16 cellular contexts compared by ENCODE assay signal in genomic region chrX:16061296-16061695, GRCh38.
DNase-seq lines count a peak whose midpoint lies in the region; ATAC-seq, FAIRE-seq and TF ChIP-seq lines count a peak whose summit lies in the region.
"Had no signal": no experiment of that assay in that cellular context is flagged by ENCODE, and none has a peak within 500 bp of the region (broad histone marks: within the 10 kb centered on the region; RNA-seq: fewer than 3 reads in every experiment).

No MANE protein-coding gene starts in this region.

- TF ChIP-seq CTCF in VCaP (conservative IDR thresholded peaks at IDR 0.05) (no peak), fibroblast of mammary gland (conservative IDR thresholded peaks at IDR 0.05; ENCODE audit: control insufficient read depth, insufficient read depth, low read depth, low read length) (no peak)

- ATAC-seq in HG02588 (IDR thresholded peaks at IDR 0.05; ENCODE audit: unreplicated experiment), result no peak
- ATAC-seq: A549; CD8-positive, alpha-beta T cell had no signal

- H3K4me3 ChIP-seq in GM23248 (no peak overlapping the region), fibroblast of mammary gland (ENCODE audit: control insufficient read depth, low read depth, low read length) (no peak overlapping the region)
- H3K4me3 ChIP-seq: A549, HAP-1 had no signal

- no peak overlapping the region for H3K4me2 ChIP-seq in GM23248 (ENCODE audit: unreplicated experiment)
- H3K4me2 ChIP-seq: A549 had no signal

- H2AFZ ChIP-seq in GM23248, result no peak overlapping the region

- in situ Hi-C loops in GM23248 (cut with MboI), result no loop called here

- H3K36me3 ChIP-seq in GM23248 (ENCODE audit: low read depth), result no peaks in the 10 kb centered on the region
- H3K36me3 ChIP-seq: HAP-1 had no signal

- no peak overlapping the region for H3K9ac ChIP-seq in GM23248

- H3F3A ChIP-seq in GM23248 (ENCODE audit: insufficient read depth), result no peaks in the 10 kb centered on the region

- no peak overlapping the region for H3K27ac ChIP-seq in GM23248
- H3K27ac ChIP-seq in VCaP, result peak overlapping the region; percentile 41; the same call in 1 of the 2 replicates
- H3K27ac ChIP-seq: A549 had no signal

- H3K9me2 ChIP-seq in GM23248 (ENCODE audit: insufficient read depth), result no peaks in the 10 kb centered on the region

- H3K27me3 ChIP-seq in GM23248 (replicated peaks; ENCODE audit: insufficient read depth), result no peaks in the 10 kb centered on the region

- no peaks in the 10 kb centered on the region for H3K4me1 ChIP-seq in GM23248 (ENCODE audit: insufficient read depth)
- H3K4me1 ChIP-seq: A549 had no signal

- FAIRE-seq in frontal cortex (lab: Jason Lieb, UNC), result no peak
- FAIRE-seq: D721Med, H1 had no signal

- WGBS in GM23248 (ENCODE audit: low coverage in 1 of 2, low lambda C conversion rate in 2 of 2, missing lambda C conversion rate in 2 of 2), 2 experiments, result 72 to 80% methylated on average over 3 of the region's 3 CpGs

- no peaks in the 10 kb centered on the region for H3K79me2 ChIP-seq in GM23248 (ENCODE audit: insufficient read depth)

- DNase-seq in GM23248 (peak; percentile 1), fibroblast of mammary gland (ENCODE audit: low read depth) (peak; percentile 7), stromal cell of bone marrow (ENCODE audit: low read depth) (peak; percentile 3), frontal cortex (ENCODE audit: low spot score in 2 of 2) (no peak), NCI-H187 treated with DMSO at 0.1 percent for 48 hours (lab: John Stamatoyannopoulos, UW) (no peak)
- DNase-seq: CD8-positive, alpha-beta T cell; COR-L47; DMS153; DND-41; GDM1 had no signal

- no peaks in the 10 kb centered on the region for H3K9me3 ChIP-seq in GM23248 (ENCODE audit: low read depth)
- H3K9me3 ChIP-seq: HAP-1 had no signal

- no peaks in the 10 kb centered on the region for H4K20me1 ChIP-seq in GM23248 (ENCODE audit: insufficient read depth)

Comparison
In these comparisons a context has a peak if more than half of its experiments do, and no peak if none do; other contexts are left out.
1. DNase-seq: peak in GM23248 (single experiment), fibroblast of mammary gland (single experiment) and stromal cell of bone marrow (single experiment); none in frontal cortex (0 of 2) and NCI-H187 treated with DMSO at 0.1 percent for 48 hours (single experiment).